Comparison of ENCODE assay signal across 3 cellular contexts in genomic region chr22:45349916-45350315, GRCh38.
"Had no signal": no experiment of that assay in that cellular context is flagged by ENCODE, and none has a peak within 500 bp of the region (broad histone marks: within the 10 kb centered on the region; RNA-seq: fewer than 3 reads in every experiment).

No MANE protein-coding gene starts in this region.

- DNase-seq: GDM1, GF-D8 had no signal

- ATAC-seq: GM12878 had no signal

- H3K4me3 ChIP-seq: GM12878 had no signal
